In genomic region chr2:66691199-66691975, GRCh38 we compare ENCODE assay signal across 22 cellular contexts.
A peak's percentile ranks its signal among the peaks of the same experiment; 100 is the strongest.
DNase-seq lines count a peak whose midpoint lies in the region; ATAC-seq and TF ChIP-seq lines count a peak whose summit lies in the region.
"Had no signal": no experiment of that assay in that cellular context is flagged by ENCODE, and none has a peak within 500 bp of the region (broad histone marks: within the 10 kb centered on the region; RNA-seq: fewer than 3 reads in every experiment).

No MANE protein-coding gene starts in this region.

- no peaks in the 10 kb centered on the region for H3K4me1 ChIP-seq in esophagus squamous epithelium
- H3K4me1 ChIP-seq in uterus = no peaks in the 10 kb centered on the region
- H3K4me1 ChIP-seq: testis had no signal

- peak overlapping the region; percentile 84 to 99 (median 99) for H3K27ac Mint-ChIP-seq in nephron
- no peak overlapping the region for H3K27ac Mint-ChIP-seq in immature natural killer cell
- H3K27ac Mint-ChIP-seq: activated naive CD4-positive, alpha-beta T cell treated with anti-CD3 and anti-CD28 coated beads for 36 hours had no signal

- H3K9ac ChIP-seq in SK-N-MC (ENCODE audit: insufficient read length) = peak overlapping the region; percentile 74

- DNase-seq in SK-N-MC (ENCODE audit: low read depth, low spot score) (no peak), esophagus squamous epithelium (lab: John Stamatoyannopoulos, UW) (no peak), uterus (no peak), NCI-H2196 (lab: John Stamatoyannopoulos, UW; ENCODE audit: unreplicated experiment) (no peak), immature natural killer cell (no peak)
- DNase-seq: activated CD4-positive, alpha-beta T cell treated with anti-CD3 and anti-CD28 coated beads, Interleukin-2, amount 50 U/mL, for 1 hour; activated naive CD4-positive, alpha-beta T cell treated with anti-CD3 and anti-CD28 coated beads for 36 hours; activated T-cell treated with anti-CD3 and anti-CD28 coated beads for 4 hours; central memory CD4-positive, alpha-beta T cell; effector CD8-positive, alpha-beta T cell; hypothalamus; left colon; NCI-H2171 treated with DMSO at 0.1 percent for 48 hours; NK-92 treated with Interleukin-12 subunit alpha and Interleukin-12 subunit beta, amount 100 ng/mL, for 24 hours; stimulated activated CD4-positive, alpha-beta T cell treated with anti-CD3 and anti-CD28 coated beads, Interleukin-4, amount 100 ng/mL, for 4 hours; testis had no signal

- H3K36me3 ChIP-seq in SK-N-MC (ENCODE audit: insufficient read depth, low read length) (no peaks in the 10 kb centered on the region), esophagus squamous epithelium (no peaks in the 10 kb centered on the region), uterus (no peaks in the 10 kb centered on the region)

- H3K9me3 Mint-ChIP-seq in nephron (no peaks in the 10 kb centered on the region), immature natural killer cell (peaks cover 0 to 8% (median 1%) of the 10 kb centered on the region in 6 donors)
- H3K9me3 Mint-ChIP-seq: activated naive CD4-positive, alpha-beta T cell treated with anti-CD3 and anti-CD28 coated beads for 36 hours had no signal

- H3K27me3 ChIP-seq in esophagus squamous epithelium (no peaks in the 10 kb centered on the region), uterus (no peaks in the 10 kb centered on the region)
- H3K27me3 ChIP-seq: testis had no signal

- H3K4me3 Mint-ChIP-seq in nephron (peak overlapping the region; percentile 82 to 95 (median 88)), immature natural killer cell (no peak overlapping the region)
- H3K4me3 Mint-ChIP-seq: activated naive CD4-positive, alpha-beta T cell treated with anti-CD3 and anti-CD28 coated beads for 36 hours had no signal

- H3K4me1 Mint-ChIP-seq in nephron (peaks cover 52% of the 10 kb centered on the region), immature natural killer cell (no peaks in the 10 kb centered on the region)

- intact Hi-C loops in esophagus squamous epithelium (cut with DNase I) (no loop called here), uterus (cut with DNase I; ENCODE audit: low total_unique reads) (no loop called here)

- peaks cover 9% of the 10 kb centered on the region for H3K27me3 Mint-ChIP-seq in nephron (ENCODE audit: low read depth)
- H3K27me3 Mint-ChIP-seq in immature natural killer cell (ENCODE audit: low read depth in 3 of 3) = no peaks in the 10 kb centered on the region

- WGBS in esophagus squamous epithelium, 2 donors = 67% methylated on average over 8 of the region's 8 CpGs

- H3K4me3 ChIP-seq in SK-N-MC = peak overlapping the region; percentile 80
- peak overlapping the region in 3 of 4 donors; percentile 19 to 51 (median 26) for H3K4me3 ChIP-seq in esophagus squamous epithelium
- peak overlapping the region; percentile 28 to 42 for H3K4me3 ChIP-seq in uterus
- H3K4me3 ChIP-seq: K562, skin epidermis, testis had no signal

- H3K36me3 Mint-ChIP-seq in nephron (ENCODE audit: low read depth) (peaks cover 2% of the 10 kb centered on the region), immature natural killer cell (no peaks in the 10 kb centered on the region)

- TF ChIP-seq POLR2A in esophagus squamous epithelium (IDR thresholded peaks at IDR 0.05) = no peak
- peak; percentile 18 to 22 for TF ChIP-seq POLR2A in uterus (IDR thresholded peaks at IDR 0.05)

- H3K27ac ChIP-seq in SK-N-MC (peak overlapping the region; percentile 97), esophagus squamous epithelium (peak overlapping the region; percentile 11 to 76 (median 53)), uterus (peak overlapping the region; percentile 87 to 97)
- H3K27ac ChIP-seq: HL-60, RWPE1, skin epidermis, testis had no signal

- TF ChIP-seq CTCF in esophagus squamous epithelium (IDR thresholded peaks at IDR 0.05) (no peak), nephron (IDR thresholded peaks at IDR 0.05; ENCODE audit: unreplicated experiment in 3 of 3) (no peak), uterus (IDR thresholded peaks at IDR 0.05) (no peak)

- no peak for ATAC-seq in GM21381 (IDR thresholded peaks at IDR 0.05; ENCODE audit: unreplicated experiment)
- ATAC-seq: K562, left colon had no signal

- H3K9me3 ChIP-seq in SK-N-MC (ENCODE audit: low read depth, low read length) = no peaks in the 10 kb centered on the region
- H3K9me3 ChIP-seq in esophagus squamous epithelium = no peaks in the 10 kb centered on the region
- no peaks in the 10 kb centered on the region for H3K9me3 ChIP-seq in uterus
- H3K9me3 ChIP-seq: testis had no signal

Comparison
In these comparisons a context has a peak if more than half of its experiments do, and no peak if none do; other contexts are left out.
1. H3K4me3 ChIP-seq: peak in every context shown above with its lines; median percentile 80 in SK-N-MC; 35 in uterus; 26 in esophagus squamous epithelium.
2. POLR2A ChIP-seq: peak in uterus (2 of 2); none in esophagus squamous epithelium (0 of 4).
3. H3K27ac Mint-ChIP-seq: peak in nephron (3 of 3); none in immature natural killer cell (0 of 6).
4. H3K4me3 Mint-ChIP-seq: peak in nephron (3 of 3); none in immature natural killer cell (0 of 5).
5. Peak in every context shown above with its lines, with median percentiles within 50 percentile points of each other: H3K27ac ChIP-seq.